In genomic region chr19:31264379-31264778, GRCh38 we compare ENCODE assay signal across 22 cellular contexts.
"Had no signal": no experiment of that assay in that cellular context is flagged by ENCODE, and none has a peak within 500 bp of the region (broad histone marks: within the 10 kb centered on the region; RNA-seq: fewer than 3 reads in every experiment).

No MANE protein-coding gene starts in this region.

- DNase-seq: activated CD4-positive, alpha-beta T cell treated with anti-CD3 and anti-CD28 coated beads, Interleukin-2, amount 50 U/mL, for 4 hours; activated gamma-delta T cell; activated T-cell treated with anti-CD3 and anti-CD28 coated beads, Interleukin-2, amount 50 U/mL, for 48 hours; brain microvascular endothelial cell; hypothalamus; mesenchymal stem cell; mucosa of descending colon; occipital lobe; retina; stimulated activated CD4-positive, alpha-beta T cell treated with anti-CD3 and anti-CD28 coated beads, Interleukin-4, amount 100 ng/mL, for 24 hours; stimulated activated naive CD4-positive, alpha-beta T cell treated with Interleukin-2 at 50 U/mL for 16 hours; upper lobe of right lung had no signal

- H3K36me3 ChIP-seq: adrenal gland, ascending aorta, brain microvascular endothelial cell, esophagus muscularis mucosa, thoracic aorta, upper lobe of right lung had no signal

- H3K4me3 ChIP-seq: adrenal gland, ascending aorta, coronary artery, esophagus muscularis mucosa, mucosa of descending colon, thoracic aorta, upper lobe of right lung had no signal

- ATAC-seq: mucosa of descending colon, T-cell, upper lobe of right lung had no signal

- H3K27me3 ChIP-seq: adrenal gland, ascending aorta, brain microvascular endothelial cell, esophagus muscularis mucosa, upper lobe of right lung had no signal

- H3K9me3 Mint-ChIP-seq: activated naive CD4-positive, alpha-beta T cell treated with anti-CD3 and anti-CD28 coated beads, Interleukin-2, amount 50 U/mL, for 24 hours; central memory CD8-positive, alpha-beta T cell; T-cell had no signal

- H3K4me1 ChIP-seq: adrenal gland, ascending aorta had no signal

- H3K9me3 ChIP-seq: adrenal gland, ascending aorta, esophagus muscularis mucosa, mucosa of descending colon, thoracic aorta, upper lobe of right lung had no signal

- H3K36me3 Mint-ChIP-seq: activated naive CD4-positive, alpha-beta T cell treated with anti-CD3 and anti-CD28 coated beads, Interleukin-2, amount 50 U/mL, for 24 hours; T-cell had no signal

- FAIRE-seq: frontal cortex, TTC549 had no signal

- H3K27ac Mint-ChIP-seq: activated naive CD4-positive, alpha-beta T cell treated with anti-CD3 and anti-CD28 coated beads, Interleukin-2, amount 50 U/mL, for 24 hours; T-cell had no signal

- H3K27ac ChIP-seq: adrenal gland, ascending aorta, brain microvascular endothelial cell, coronary artery, esophagus muscularis mucosa, thoracic aorta, upper lobe of right lung had no signal

- H3K4me3 Mint-ChIP-seq: activated naive CD4-positive, alpha-beta T cell treated with anti-CD3 and anti-CD28 coated beads, Interleukin-2, amount 50 U/mL, for 24 hours; central memory CD8-positive, alpha-beta T cell; T-cell had no signal

- H3K4me1 Mint-ChIP-seq: central memory CD8-positive, alpha-beta T cell had no signal
